ENCODE assay signal across 8 cellular contexts in genomic region chr20:10511166-10511506, GRCh38.
A peak's percentile ranks its signal among the peaks of the same experiment; 100 is the strongest.
DNase-seq lines count a peak whose midpoint lies in the region; ATAC-seq and TF ChIP-seq lines count a peak whose summit lies in the region.

No MANE protein-coding gene starts in this region.

- no peak overlapping the region for H3K4me3 Mint-ChIP-seq in WTC11

- no peak for TF ChIP-seq POLR2A in HCT116 (IDR thresholded peaks at IDR 0.05; ENCODE audit: borderline replicate concordance, extremely low read depth, insufficient read depth, insufficient read length)

- ATAC-seq in HCT116, result peak; percentile 54
- ATAC-seq in WTC11, result peak; percentile 21; the same call in 1 of the 2 replicates
- peak; percentile 12 for ATAC-seq in left lobe of liver

- H3K4me1 Mint-ChIP-seq in WTC11, result peaks cover 42% of the 10 kb centered on the region

- H3K36me3 Mint-ChIP-seq in WTC11, result peaks cover 3% of the 10 kb centered on the region; the same call in 1 of the 2 replicates

- intact Hi-C loops in HCT116 (cut with micrococcal nuclease), result loop anchor here (5.0 kb wide), 1 partner anchor 74 kb away; the partner anchor contains the start of gene SLX4IP

- H3K27me3 Mint-ChIP-seq in WTC11 (ENCODE audit: low read depth), result no peaks in the 10 kb centered on the region

- RAD21 ChIA-PET in HCT116 (lab: Charles Lee; ENCODE audit: low non-redundant PET in 1 of 2, low total read pairs in 2 of 2, uncharacterized antibody in 2 of 2, unreplicated experiment in 2 of 2), result no interaction called here

- TSS peak; percentile 98 for BruUV-seq in HCT116 (replicated peaks; lab: Mats Ljungman, UMichigan)

- 0 out of 22 replicates have a peak, but pooled peaks cover 0 to 7% (median 0%) of the 10 kb centered on the region in 11 experiments for H3K36me3 ChIP-seq in BLaER1 treated with 17β-estradiol and CSF1 and Interleukin-3, amounts not matched to agents 10 nM and 100 nM
- H3K36me3 ChIP-seq in HCT116 (ENCODE audit: control insufficient read depth in 1 of 2, insufficient read depth in 2 of 2, low read length in 2 of 2), result no peaks in the 10 kb centered on the region

- H3K9me3 ChIP-seq in BLaER1 treated with 17β-estradiol and CSF1 and Interleukin-3, amounts not matched to agents 10 nM and 100 nM (replicated peaks in 1 of 11), result no peaks in the 10 kb centered on the region
- no peaks in the 10 kb centered on the region for H3K9me3 ChIP-seq in HCT116 (ENCODE audit: control insufficient read depth in 1 of 2, insufficient read depth in 1 of 2, low read depth in 1 of 2, low read length in 2 of 2)

- H4K20me1 ChIP-seq in BLaER1 treated with 17β-estradiol and CSF1 and Interleukin-3, amounts not matched to agents 10 nM and 100 nM, result no peaks in the 10 kb centered on the region; a peak in 1 of 22 replicates
- H4K20me1 ChIP-seq in HCT116 (ENCODE audit: insufficient read depth), result no peaks in the 10 kb centered on the region

- no peak for TF ChIP-seq RAD21 in HCT116 (IDR thresholded peaks at IDR 0.05; ENCODE audit: low read depth)

- H3K4me1 ChIP-seq in BLaER1 treated with 17β-estradiol and CSF1 and Interleukin-3, amounts not matched to agents 10 nM and 100 nM, result peaks cover 12 to 63% (median 37%) of the 10 kb centered on the region in 10 experiments
- peaks cover 70 to 76% of the 10 kb centered on the region in 2 experiments for H3K4me1 ChIP-seq in HCT116 (ENCODE audit: control insufficient read depth in 1 of 2, insufficient read depth in 2 of 2, low read length in 2 of 2)

- H3K79me2 ChIP-seq in HCT116 (ENCODE audit: insufficient read depth, low read length), result peaks cover 11% of the 10 kb centered on the region; the same call in 1 of the 2 replicates

- H3K9me2 ChIP-seq in HCT116 (ENCODE audit: insufficient read depth), result no peaks in the 10 kb centered on the region

- TF ChIP-seq CTCF in HCT116 (IDR thresholded peaks at IDR 0.05 in 2 of 3, conservative IDR thresholded peaks at IDR 0.05 in 1 of 3; ENCODE audit: borderline replicate concordance in 1 of 3, insufficient read depth in 1 of 3, low read depth in 2 of 3, low read length in 2 of 3) (no peak), WTC11 (IDR thresholded peaks at IDR 0.05) (no peak)

- POLR2A ChIA-PET in HCT116 (lab: Charles Lee), result interaction anchor here (0.9 kb wide), 1 partner anchor 76 kb away, joined by 5 read pairs; the partner anchor contains the start of gene SLX4IP
- POLR2A ChIA-PET in WTC11 (lab: Charles Lee), result no interaction called here

- H3K4me3 ChIP-seq in BLaER1 treated with 17β-estradiol and CSF1 and Interleukin-3, amounts not matched to agents 10 nM and 100 nM, result peak overlapping the region in 3 of 10 experiments; percentile 1 to 43 (median 2); a peak in 1 of 20 replicates
- H3K4me3 ChIP-seq in HCT116 (replicated peaks in 1 of 2; ENCODE audit: low read depth in 1 of 2, low read length in 2 of 2), result peak overlapping the region; percentile 3 to 25; a peak in 2 of 4 replicates

- peak overlapping the region; percentile 27 to 88 (median 78); a peak in 21 of 22 replicates for H3K4me2 ChIP-seq in BLaER1 treated with 17β-estradiol and CSF1 and Interleukin-3, amounts not matched to agents 10 nM and 100 nM
- H3K4me2 ChIP-seq in HCT116 (ENCODE audit: low read length), result peak overlapping the region; percentile 67

- CTCF ChIA-PET in HCT116 (lab: Charles Lee) (no interaction called here), WTC11 (lab: Charles Lee) (interaction anchor here (0.6 to 0.9 kb wide), 4 partner anchors 25 to 996 kb away, joined by 3 read pairs; partner anchors contain the start of gene LAMP5)

- peak overlapping the region in 8 of 11 experiments; percentile 5 to 64 (median 58); a peak in 13 of 22 replicates for H3K9ac ChIP-seq in BLaER1 treated with 17β-estradiol and CSF1 and Interleukin-3, amounts not matched to agents 10 nM and 100 nM
- H3K9ac ChIP-seq in HCT116 (ENCODE audit: low read length), result peak overlapping the region; percentile 50

- peak overlapping the region in 10 of 11 experiments; percentile 41 to 86 (median 76); a peak in 20 of 22 replicates for H3K27ac ChIP-seq in BLaER1 treated with 17β-estradiol and CSF1 and Interleukin-3, amounts not matched to agents 10 nM and 100 nM
- peak overlapping the region; percentile 86 for H3K27ac ChIP-seq in HCT116 (ENCODE audit: low read depth, low read length)

- peak overlapping the region; percentile 67 for H3K27ac Mint-ChIP-seq in WTC11

- no peak overlapping the region for H2AFZ ChIP-seq in HCT116 (ENCODE audit: low read depth, low read length, poor library complexity, severe bottlenecking)

- DNase-seq in HCT116 (ENCODE audit: low read depth, low spot score) (no peak), WTC11 (ENCODE audit: low spot score) (no peak), left lobe of liver (ENCODE audit: low spot score) (no peak), DMS153 (lab: John Stamatoyannopoulos, UW) (no peak), NCI-H446 (lab: John Stamatoyannopoulos, UW) (no peak), SW480 (ENCODE audit: low spot score) (no peak)
- no peak for DNase-seq in central memory CD4-positive, alpha-beta T cell

- peaks cover 4% of the 10 kb centered on the region; the same call in 1 of the 2 replicates for H3K9me3 Mint-ChIP-seq in WTC11

- no peaks in the 10 kb centered on the region for H3K27me3 ChIP-seq in BLaER1 treated with 17β-estradiol and CSF1 and Interleukin-3, amounts not matched to agents 10 nM and 100 nM
- H3K27me3 ChIP-seq in HCT116 (ENCODE audit: insufficient read depth, low read length), result no peaks in the 10 kb centered on the region

TF ChIP-seq in HCT116, 20 proteins besides CTCF, POLR2A, EP300 and RAD21:
- TF ChIP-seq SP1 (IDR thresholded peaks at IDR 0.05; ENCODE audit: low read depth), result no peak
- TF ChIP-seq JUND (IDR thresholded peaks at IDR 0.05), result no peak
- no peak for TF ChIP-seq EZH2 (IDR thresholded peaks at IDR 0.05)
- TF ChIP-seq EZH2phosphoT487 (IDR thresholded peaks at IDR 0.05; ENCODE audit: borderline replicate concordance), result no peak
- TF ChIP-seq ELF1 (IDR thresholded peaks at IDR 0.05; ENCODE audit: borderline replicate concordance, low read depth), result no peak
- TF ChIP-seq FOSL1 (IDR thresholded peaks at IDR 0.05; ENCODE audit: low read depth), result no peak
- TF ChIP-seq CBX3 (IDR thresholded peaks at IDR 0.05; ENCODE audit: low read depth), result no peak
- TF ChIP-seq MAX (IDR thresholded peaks at IDR 0.05), result no peak

TF ChIP-seq in WTC11, 78 proteins besides CTCF, POLR2A, EP300 and RAD21:
- no peak for TF ChIP-seq NFE2L1 (CRISPR knock-in tag; IDR thresholded peaks at IDR 0.05)
- no peak for TF ChIP-seq FOXK1 (CRISPR knock-in tag; IDR thresholded peaks at IDR 0.05)
- TF ChIP-seq SOX15 (CRISPR knock-in tag; IDR thresholded peaks at IDR 0.05), result no peak
- no peak for TF ChIP-seq RELA (CRISPR knock-in tag; IDR thresholded peaks at IDR 0.05; ENCODE audit: borderline replicate concordance)
- no peak for TF ChIP-seq PREB (CRISPR knock-in tag; IDR thresholded peaks at IDR 0.05; ENCODE audit: borderline replicate concordance)
- no peak for TF ChIP-seq TP53 (CRISPR knock-in tag; IDR thresholded peaks at IDR 0.05)
